In the genomic region with DNA sequence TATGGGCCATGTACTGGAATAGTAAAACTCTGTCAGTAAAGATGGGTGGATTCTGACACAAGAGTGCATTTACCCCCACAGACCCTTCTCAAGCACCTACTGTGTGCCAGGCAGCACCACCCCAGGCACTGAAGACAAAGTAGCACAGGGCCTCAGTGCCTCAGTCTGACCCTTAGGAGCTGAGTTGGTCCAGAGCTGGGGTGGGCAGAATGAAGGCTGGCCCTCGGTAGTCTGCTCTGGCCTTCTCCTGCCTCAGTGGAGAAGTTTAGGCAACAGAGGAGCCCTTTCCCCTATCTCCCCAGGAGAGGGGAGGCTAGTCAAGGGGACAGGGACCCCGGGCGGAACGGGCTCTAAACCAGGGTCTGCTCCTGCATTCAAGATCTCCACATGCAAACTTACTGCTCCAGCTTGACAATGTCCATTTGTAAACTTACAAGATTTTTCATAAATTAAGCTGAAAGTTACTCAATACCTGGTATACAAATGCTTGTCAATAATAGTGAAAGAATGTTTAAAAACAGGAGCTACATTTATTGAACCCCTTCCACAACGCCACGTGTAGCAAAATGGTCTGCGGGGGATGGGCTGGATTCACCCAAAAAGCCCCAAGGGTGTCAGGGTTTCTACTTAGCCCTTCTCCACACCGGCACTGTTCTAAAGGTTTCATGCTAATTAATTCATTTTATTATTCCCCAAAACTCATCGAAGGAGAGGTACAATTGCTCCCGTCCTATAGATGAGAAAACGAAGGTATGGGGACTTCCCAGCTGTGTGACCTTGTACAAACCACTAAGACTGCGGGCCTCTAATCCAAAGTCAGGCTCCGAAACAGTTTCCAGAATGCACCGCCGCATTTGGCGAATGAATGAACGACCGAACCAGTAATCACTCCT, we compare ENCODE assay signal across 8 cellular contexts. TPM values are rescaled to one million over a fixed set of nuclear protein-coding genes. Genes with fewer than 3 reads are reported as not detected.
DNase-seq lines count a peak whose midpoint lies in the region; ATAC-seq and TF ChIP-seq lines count a peak whose summit lies in the region.

No MANE protein-coding gene starts in this region.

- H3K36me3 ChIP-seq in heart left ventricle (peaks cover 0 to 23% (median 8%) of the 10 kb centered on the region in 9 donors), muscle layer of duodenum (ENCODE audit: control insufficient read depth in 1 of 2, insufficient read depth in 2 of 2, low read length in 2 of 2) (peaks cover 2 to 17% of the 10 kb centered on the region in 2 donors), transverse colon (no peaks in the 10 kb centered on the region)

- TF ChIP-seq POLR2A in heart left ventricle (IDR thresholded peaks at IDR 0.05): no peak
- TF ChIP-seq POLR2A in transverse colon (IDR thresholded peaks at IDR 0.05): no peak

- TF ChIP-seq CTCF in heart left ventricle (IDR thresholded peaks at IDR 0.05): no peak
- TF ChIP-seq CTCF in transverse colon (IDR thresholded peaks at IDR 0.05): no peak

- DNase-seq in heart left ventricle (no peak), cardiac septum (ENCODE audit: low spot score) (no peak), RKO (ENCODE audit: low spot score) (peak; percentile 26), transverse colon (no peak), midbrain (lab: John Stamatoyannopoulos, UW) (no peak), middle frontal gyrus (ENCODE audit: extremely low spot score, low spot score) (no peak)
- DNase-seq in central memory CD4-positive, alpha-beta T cell: peak; percentile 39

- H3K4me3 ChIP-seq in heart left ventricle (peak overlapping the region; percentile 61 to 99 (median 90)), muscle layer of duodenum (ENCODE audit: low read depth in 1 of 2, low read length in 2 of 2) (peak overlapping the region; percentile 68 to 80), transverse colon (peak overlapping the region; percentile 90 to 97 (median 92))

- 10 to 14% (median 12%) methylated on average over 18 of the region's 18 CpGs for WGBS in heart left ventricle, 4 donors
- WGBS in transverse colon (ENCODE audit: low coverage in 1 of 2), 2 donors: 7 to 9% methylated on average over 3 to 18 of the region's 18 CpGs

- intact Hi-C loops in heart left ventricle (cut with DNase I) (loop anchor here in 1 of 10 donors (5.0 kb wide), 1 partner anchor 36 kb away; the partner anchor contains the start of gene C5orf15), cardiac septum (cut with DNase I) (loop anchor here (5.0 kb wide), 1 partner anchor 51 kb away; no protein-coding TSS in a partner anchor), transverse colon (cut with DNase I; ENCODE audit: low total_unique reads) (no loop called here)

- H3K9me3 ChIP-seq in heart left ventricle: no peaks in the 10 kb centered on the region
- H3K9me3 ChIP-seq in muscle layer of duodenum (ENCODE audit: control insufficient read depth in 1 of 2, low read length in 2 of 2): no peaks in the 10 kb centered on the region
- no peaks in the 10 kb centered on the region for H3K9me3 ChIP-seq in transverse colon

- H3K27me3 ChIP-seq in heart left ventricle (no peaks in the 10 kb centered on the region), muscle layer of duodenum (ENCODE audit: low read depth, low read length) (no peaks in the 10 kb centered on the region), transverse colon (no peaks in the 10 kb centered on the region)

- peaks cover 10 to 68% (median 60%) of the 10 kb centered on the region in 12 donors for H3K4me1 ChIP-seq in heart left ventricle
- H3K4me1 ChIP-seq in muscle layer of duodenum (ENCODE audit: control insufficient read depth in 1 of 2, insufficient read depth in 2 of 2, low read length in 2 of 2): peaks cover 18 to 44% of the 10 kb centered on the region in 2 donors
- peaks cover 46 to 64% (median 47%) of the 10 kb centered on the region in 4 donors for H3K4me1 ChIP-seq in transverse colon

- H3K27ac ChIP-seq in heart left ventricle: peak overlapping the region; percentile 94 to 100 (median 100)
- peak overlapping the region; percentile 97 for H3K27ac ChIP-seq in muscle layer of duodenum (ENCODE audit: low read length)
- peak overlapping the region; percentile 99 to 100 (median 99) for H3K27ac ChIP-seq in transverse colon

- no peak for TF ChIP-seq EP300 in transverse colon (IDR thresholded peaks at IDR 0.05; ENCODE audit: low read depth)

- in situ Hi-C loops in transverse colon (cut with MboI; ENCODE audit: low pct_ligation_motif_present in 1 of 4, low pct_unique_long_range_greater_than_20kb in 1 of 4, low sequenced_read_pairs in 3 of 4): no loop called here

- no peak for ATAC-seq in heart left ventricle

RNA-seq across cellular contexts. Expression of gene VDAC1, which starts 1.5 kb away (rescaled TPM):
- total RNA-seq in heart left ventricle (100 to 1,000 TPM; 379 to 596 (median 548) TPM), cardiac septum (429 TPM), transverse colon (100 to 1,000 TPM; 106 to 210 (median 180) TPM)
- 100 to 1,000 TPM; 421 to 430 TPM for polyA plus RNA-seq in heart left ventricle

RNA-seq across cellular contexts. Expression of gene C5orf15, which starts 34.9 kb away (rescaled TPM):
- 10 to 100 TPM; 30.9 to 68.6 (median 37.1) TPM for total RNA-seq in heart left ventricle
- 10 to 100 TPM; 15.8 to 35.8 TPM for polyA plus RNA-seq in heart left ventricle
- 22.5 TPM for total RNA-seq in cardiac septum
- 10 to 100 TPM; 36.5 to 91.7 (median 45.6) TPM for total RNA-seq in transverse colon

Comparison
In these comparisons a context has a peak if more than half of its experiments do, and no peak if none do; other contexts are left out.
1. DNase-seq: peak in RKO (single experiment) and central memory CD4-positive, alpha-beta T cell (single experiment); none in heart left ventricle (0 of 5), cardiac septum (single experiment), transverse colon (single experiment), midbrain (single experiment) and middle frontal gyrus (single experiment).
2. Peak in every context shown above with its lines, with median percentiles within 50 percentile points of each other: H3K27ac ChIP-seq and H3K4me3 ChIP-seq.